Comparison of ENCODE assay signal across 1 cellular context in genomic region chr9:133470427-133470924, GRCh38.
TF ChIP-seq lines count a peak whose summit lies in the region.

No MANE protein-coding gene starts in this region.

TF ChIP-seq in H1, 55 proteins besides CTCF, POLR2A, EP300 and RAD21:
- no peak for TF ChIP-seq RNF2 (IDR thresholded peaks at IDR 0.05; ENCODE audit: borderline replicate concordance, low read depth, low read length, missing control alignments, poor library complexity, severe bottlenecking)
- no peak for TF ChIP-seq CHD7 (IDR thresholded peaks at IDR 0.05; ENCODE audit: insufficient replicate concordance, low read length)
- TF ChIP-seq RFX5 (IDR thresholded peaks at IDR 0.05; ENCODE audit: borderline replicate concordance, low read depth, low read length), result no peak
- TF ChIP-seq POLR2AphosphoS5 (IDR thresholded peaks at IDR 0.05; ENCODE audit: low read depth, low read length), result peak; percentile 20; the same call in 1 of the 2 replicates
- TF ChIP-seq RXRA (IDR thresholded peaks at IDR 0.05; ENCODE audit: insufficient read depth, low read depth, low read length), result no peak
- peak; percentile 32; the same call in 1 of the 2 replicates for TF ChIP-seq GABPA (IDR thresholded peaks at IDR 0.05; ENCODE audit: borderline replicate concordance, insufficient read depth, low read length)
- TF ChIP-seq SAP30 (IDR thresholded peaks at IDR 0.05; ENCODE audit: insufficient read depth, insufficient replicate concordance, low read length), result no peak
- TF ChIP-seq KDM4A (IDR thresholded peaks at IDR 0.05; ENCODE audit: low read depth, low read length, severe bottlenecking), result no peak
- TF ChIP-seq EZH2 (IDR thresholded peaks at IDR 0.05; ENCODE audit: low read depth, low read length, severe bottlenecking), result no peak
- TF ChIP-seq BACH1 (IDR thresholded peaks at IDR 0.05; ENCODE audit: low read length), result no peak
TF ChIP-seq in H1: peak in this region for 2.
